8 cellular contexts compared by ENCODE assay signal in the genomic region with DNA sequence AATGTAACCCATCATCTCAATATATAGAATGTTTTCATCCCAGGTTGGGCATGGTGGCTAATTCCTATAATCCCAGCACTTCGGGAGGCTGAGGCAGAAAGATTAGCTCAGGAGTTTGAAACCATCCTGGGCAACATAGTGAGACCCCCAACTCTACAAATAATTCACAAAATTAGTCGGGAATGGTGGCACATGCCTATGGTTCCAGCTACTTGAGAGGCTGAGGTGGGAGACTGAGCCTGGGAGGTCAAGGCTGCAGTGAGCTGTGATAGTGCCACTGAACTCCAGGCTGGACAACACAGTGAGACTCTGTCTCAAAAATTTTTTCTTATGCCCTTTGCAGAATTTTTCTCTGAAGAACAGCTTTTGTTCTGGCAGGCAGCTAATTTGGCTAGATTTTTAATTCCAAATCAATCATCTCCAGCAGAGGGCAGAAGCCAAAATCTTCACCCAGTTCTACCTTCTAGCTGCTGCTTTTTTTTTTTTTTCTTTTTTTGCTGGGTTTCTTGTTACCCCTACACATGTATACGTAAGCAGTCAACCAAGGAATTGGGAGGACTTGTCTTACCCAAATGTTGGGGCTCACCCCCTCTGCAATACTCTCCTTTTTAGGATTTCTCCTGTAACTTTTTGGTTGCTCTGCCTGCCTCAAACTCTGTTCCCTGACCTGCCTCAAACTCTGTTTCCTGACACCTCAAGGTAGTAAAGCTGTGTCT. TPM values are rescaled to one million over a fixed set of nuclear protein-coding genes. Genes with fewer than 3 reads are reported as not detected.
DNase-seq lines count a peak whose midpoint lies in the region; ATAC-seq and TF ChIP-seq lines count a peak whose summit lies in the region.

No MANE protein-coding gene starts in this region.

- peak; percentile 29 for TF ChIP-seq CTCF in astrocyte of the spinal cord (IDR thresholded peaks at IDR 0.05; ENCODE audit: low read depth, low read length)
- TF ChIP-seq CTCF in neural crest cell (conservative IDR thresholded peaks at IDR 0.05), result peak; percentile 53

- in situ Hi-C loops in KBM-7 (cut with MboI; ENCODE audit: low pct_unique_long_range_greater_than_20kb, low sequenced_read_pairs), result no loop called here
- in situ Hi-C loops in astrocyte of the spinal cord (cut with HindIII; ENCODE audit: low sequenced_read_pairs), result no loop called here

- peak; percentile 42 for DNase-seq in SKM-1 treated with dmso at 0.1 percent for 144 hours (lab: John Stamatoyannopoulos, UW; ENCODE audit: unreplicated experiment)
- no peak for DNase-seq in SKM-1 (lab: John Stamatoyannopoulos, UW; ENCODE audit: unreplicated experiment)
- DNase-seq in KBM-7, result peak; percentile 77
- no peak for DNase-seq in astrocyte of the spinal cord (ENCODE audit: low read depth, low spot score)
- DNase-seq in neural crest cell (ENCODE audit: low read depth, low spot score), result no peak
- no peak for DNase-seq in HK-2 (ENCODE audit: unreplicated experiment)
- no peak for DNase-seq in NK-92 treated with Interleukin-12 subunit alpha and Interleukin-12 subunit beta, amount 100 ng/mL, for 24 hours (lab: John Stamatoyannopoulos, UW)

- H3K36me3 Mint-ChIP-seq in neural crest cell (ENCODE audit: low read depth), result peaks cover 5% of the 10 kb centered on the region

- no peak for ATAC-seq in HG02571 (IDR thresholded peaks at IDR 0.05; ENCODE audit: unreplicated experiment)

- no peaks in the 10 kb centered on the region for H3K27me3 Mint-ChIP-seq in neural crest cell (ENCODE audit: low read depth)

- no peak overlapping the region for H3K27ac Mint-ChIP-seq in neural crest cell (ENCODE audit: unreplicated experiment)

- no peak overlapping the region for H3K4me3 ChIP-seq in astrocyte of the spinal cord (ENCODE audit: low read depth, low read length)

- H3K4me3 Mint-ChIP-seq in neural crest cell, result peak overlapping the region; percentile 44

- H3K9me3 Mint-ChIP-seq in neural crest cell, result peaks cover 5% of the 10 kb centered on the region

- H3K4me1 Mint-ChIP-seq in neural crest cell, result peaks cover 31% of the 10 kb centered on the region

RNA-seq across cellular contexts. Expression of gene RAD54L, which starts 2.7 kb away (rescaled TPM):
- total RNA-seq in neural crest cell, result 54.2 and 55.8 TPM in 2 replicates

RNA-seq across cellular contexts. Expression of gene LURAP1, which starts 41.7 kb away (rescaled TPM):
- total RNA-seq in neural crest cell, result 6.0 and 6.2 TPM in 2 replicates

RNA-seq across cellular contexts. Expression of gene POMGNT1, which starts 46.6 kb away (rescaled TPM):
- 80.4 and 86.7 TPM in 2 replicates for total RNA-seq in neural crest cell

RNA-seq across cellular contexts. Expression of gene LRRC41, which starts 58.6 kb away (rescaled TPM):
- total RNA-seq in neural crest cell, result 99.0 and 102 TPM in 2 replicates

RNA-seq across cellular contexts. Expression of gene UQCRH, which starts 58.7 kb away (rescaled TPM):
- total RNA-seq in neural crest cell, result 325 and 341 TPM in 2 replicates

Comparison
In these comparisons a context has a peak if more than half of its experiments do, and no peak if none do; other contexts are left out.
1. DNase-seq: peak in SKM-1 treated with dmso at 0.1 percent for 144 hours (single experiment) and KBM-7 (single experiment); none in SKM-1 (single experiment), astrocyte of the spinal cord (single experiment), neural crest cell (single experiment), HK-2 (single experiment) and NK-92 treated with Interleukin-12 subunit alpha and Interleukin-12 subunit beta, amount 100 ng/mL, for 24 hours (single experiment).